ENCODE assay signal across 27 cellular contexts in genomic region chr3:69452295-69452694, GRCh38.
"Had no signal": no experiment of that assay in that cellular context is flagged by ENCODE, and none has a peak within 500 bp of the region (broad histone marks: within the 10 kb centered on the region; RNA-seq: fewer than 3 reads in every experiment).

No MANE protein-coding gene starts in this region.

- H3K36me3 Mint-ChIP-seq: activated naive CD4-positive, alpha-beta T cell treated with anti-CD3 and anti-CD28 coated beads, Interleukin-2, amount 10 ng/mL, durations not matched to agents 7 days and 5 days; activated naive CD4-positive, alpha-beta T cell treated with anti-CD3 and anti-CD28 coated beads, Interleukin-2, amount 50 U/mL, for 72 hours; activated naive CD8-positive, alpha-beta T cell treated with anti-CD3 and anti-CD28 coated beads, Interleukin-2, amount 10 ng/mL, durations not matched to agents 7 days and 5 days had no signal

- H3K27ac ChIP-seq: ascending aorta, colonic mucosa, gastroesophageal sphincter, WERI-Rb-1 had no signal

- H3K9me3 ChIP-seq: ascending aorta, colonic mucosa, gastroesophageal sphincter had no signal

- H3K36me3 ChIP-seq: ascending aorta, colonic mucosa, gastroesophageal sphincter, WERI-Rb-1 had no signal

- H3K27me3 ChIP-seq: ascending aorta, colonic mucosa, gastroesophageal sphincter had no signal

- H3K9me3 Mint-ChIP-seq: activated B cell treated with CpG ODN at 0.5 μM for 24 hours; activated CD4-positive, alpha-beta memory T cell treated with anti-CD3 and anti-CD28 coated beads, Interleukin-2, amount 10 ng/mL, durations not matched to agents 7 days and 5 days; activated CD4-positive, alpha-beta T cell treated with anti-CD3 and anti-CD28 coated beads, Interleukin-2, amount 10 ng/mL, durations not matched to agents 7 days and 5 days; activated naive CD4-positive, alpha-beta T cell treated with anti-CD3 and anti-CD28 coated beads, Interleukin-2, amount 10 ng/mL, durations not matched to agents 7 days and 5 days; activated naive CD4-positive, alpha-beta T cell treated with anti-CD3 and anti-CD28 coated beads, Interleukin-2, amount 50 U/mL, for 72 hours; activated T-cell treated with anti-CD3 and anti-CD28 coated beads, Interleukin-2, amount 50 U/mL, for 24 hours; activated T-cell treated with anti-CD3 and anti-CD28 coated beads, Interleukin-2, amount 50 U/mL, for 72 hours; T-helper 2 cell treated with Interferon-gamma antibody and Interleukin-4, amounts not matched to agents 5 μg/mL and 100 μg/mL, for 36 hours had no signal

- H3K27me3 Mint-ChIP-seq: activated B cell treated with CpG ODN at 0.5 μM for 24 hours; activated CD4-positive, alpha-beta T cell treated with anti-CD3 and anti-CD28 coated beads for 36 hours; activated CD4-positive, alpha-beta T cell treated with anti-CD3 and anti-CD28 coated beads, Interleukin-2, amount 10 ng/mL, durations not matched to agents 7 days and 5 days; activated naive CD4-positive, alpha-beta T cell treated with anti-CD3 and anti-CD28 coated beads, Interleukin-2, amount 10 ng/mL, durations not matched to agents 7 days and 5 days; activated naive CD8-positive, alpha-beta T cell treated with anti-CD3 and anti-CD28 coated beads, Interleukin-2, amount 10 ng/mL, durations not matched to agents 7 days and 5 days had no signal

- H3K4me1 ChIP-seq: ascending aorta, colonic mucosa, gastroesophageal sphincter had no signal

- ATAC-seq: activated CD4-positive, alpha-beta T cell treated with anti-CD3 and anti-CD28 coated beads for 36 hours; activated naive CD4-positive, alpha-beta T cell treated with anti-CD3 and anti-CD28 coated beads, Interleukin-2, amount 50 U/mL, for 72 hours; activated T-cell treated with anti-CD3 and anti-CD28 coated beads, Interleukin-2, amount 50 U/mL, for 72 hours; esophagus mucosa; gastroesophageal sphincter; T-helper 17 cell had no signal

- H3K27ac Mint-ChIP-seq: activated B cell treated with CpG ODN at 0.5 μM for 24 hours; activated CD4-positive, alpha-beta memory T cell treated with anti-CD3 and anti-CD28 coated beads, Interleukin-2, amount 10 ng/mL, durations not matched to agents 7 days and 5 days; activated CD4-positive, alpha-beta T cell treated with anti-CD3 and anti-CD28 coated beads for 36 hours; activated CD4-positive, alpha-beta T cell treated with anti-CD3 and anti-CD28 coated beads, Interleukin-2, amount 10 ng/mL, durations not matched to agents 7 days and 5 days; activated naive CD4-positive, alpha-beta T cell treated with anti-CD3 and anti-CD28 coated beads, Interleukin-2, amount 10 ng/mL, durations not matched to agents 7 days and 5 days; activated naive CD4-positive, alpha-beta T cell treated with anti-CD3 and anti-CD28 coated beads, Interleukin-2, amount 50 U/mL, for 72 hours; activated naive CD8-positive, alpha-beta T cell treated with anti-CD3 and anti-CD28 coated beads, Interleukin-2, amount 10 ng/mL, durations not matched to agents 7 days and 5 days; activated T-cell treated with anti-CD3 and anti-CD28 coated beads, Interleukin-2, amount 50 U/mL, for 24 hours; activated T-cell treated with anti-CD3 and anti-CD28 coated beads, Interleukin-2, amount 50 U/mL, for 72 hours; T-helper 17 cell; T-helper 2 cell treated with Interferon-gamma antibody and Interleukin-4, amounts not matched to agents 5 μg/mL and 100 μg/mL, for 36 hours had no signal

- H3K4me3 ChIP-seq: ascending aorta, colonic mucosa, gastroesophageal sphincter had no signal

- DNase-seq: activated B cell treated with CpG ODN at 0.5 μM for 24 hours; activated CD4-positive, alpha-beta memory T cell treated with anti-CD3 and anti-CD28 coated beads, Interleukin-2, amount 10 ng/mL, durations not matched to agents 7 days and 5 days; activated CD4-positive, alpha-beta T cell treated with anti-CD3 and anti-CD28 coated beads for 36 hours; activated CD4-positive, alpha-beta T cell treated with anti-CD3 and anti-CD28 coated beads, Interleukin-2, amount 10 ng/mL, durations not matched to agents 7 days and 5 days; activated CD4-positive, alpha-beta T cell treated with anti-CD3 and anti-CD28 coated beads, Interleukin-2, amount 50 U/mL, for 4 hours; activated CD4-positive, CD25-positive, alpha-beta regulatory T cell treated with anti-CD3 and anti-CD28 coated beads, Interleukin-2, amount 50 U/mL, for 72 hours; activated CD8-positive, alpha-beta memory T cell treated with anti-CD3 and anti-CD28 coated beads, Interleukin-2, amount 50 U/mL, for 48 hours; activated gamma-delta T cell; activated naive CD4-positive, alpha-beta T cell; activated naive CD4-positive, alpha-beta T cell treated with anti-CD3 and anti-CD28 coated beads, Interleukin-2, amount 10 ng/mL, durations not matched to agents 7 days and 5 days; activated naive CD8-positive, alpha-beta T cell treated with anti-CD3 and anti-CD28 coated beads, Interleukin-2, amount 10 ng/mL, durations not matched to agents 7 days and 5 days; activated T-cell treated with anti-CD3 and anti-CD28 coated beads for 4 hours; activated T-cell treated with anti-CD3 and anti-CD28 coated beads, Interleukin-2, amount 50 U/mL, for 24 hours; activated T-cell treated with anti-CD3 and anti-CD28 coated beads, Interleukin-2, amount 50 U/mL, for 72 hours; central memory CD4-positive, alpha-beta T cell; cerebellar nuclear complex; colonic mucosa; effector CD8-positive, alpha-beta T cell; T-helper 1 cell; T-helper 17 cell; T1000; WERI-Rb-1 had no signal

- H3K4me3 Mint-ChIP-seq: activated B cell treated with CpG ODN at 0.5 μM for 24 hours; activated CD4-positive, alpha-beta memory T cell treated with anti-CD3 and anti-CD28 coated beads, Interleukin-2, amount 10 ng/mL, durations not matched to agents 7 days and 5 days; activated CD4-positive, alpha-beta T cell treated with anti-CD3 and anti-CD28 coated beads for 36 hours; activated CD4-positive, alpha-beta T cell treated with anti-CD3 and anti-CD28 coated beads, Interleukin-2, amount 10 ng/mL, durations not matched to agents 7 days and 5 days; activated naive CD4-positive, alpha-beta T cell treated with anti-CD3 and anti-CD28 coated beads, Interleukin-2, amount 10 ng/mL, durations not matched to agents 7 days and 5 days; activated naive CD8-positive, alpha-beta T cell treated with anti-CD3 and anti-CD28 coated beads, Interleukin-2, amount 10 ng/mL, durations not matched to agents 7 days and 5 days; activated T-cell treated with anti-CD3 and anti-CD28 coated beads, Interleukin-2, amount 50 U/mL, for 24 hours; activated T-cell treated with anti-CD3 and anti-CD28 coated beads, Interleukin-2, amount 50 U/mL, for 72 hours; T-helper 17 cell; T-helper 2 cell treated with Interferon-gamma antibody and Interleukin-4, amounts not matched to agents 5 μg/mL and 100 μg/mL, for 36 hours had no signal

- H3K4me1 Mint-ChIP-seq: activated B cell treated with CpG ODN at 0.5 μM for 24 hours; activated CD4-positive, alpha-beta memory T cell treated with anti-CD3 and anti-CD28 coated beads, Interleukin-2, amount 10 ng/mL, durations not matched to agents 7 days and 5 days; activated CD4-positive, alpha-beta T cell treated with anti-CD3 and anti-CD28 coated beads for 36 hours; activated CD4-positive, alpha-beta T cell treated with anti-CD3 and anti-CD28 coated beads, Interleukin-2, amount 10 ng/mL, durations not matched to agents 7 days and 5 days; activated naive CD4-positive, alpha-beta T cell treated with anti-CD3 and anti-CD28 coated beads, Interleukin-2, amount 10 ng/mL, durations not matched to agents 7 days and 5 days; activated naive CD8-positive, alpha-beta T cell treated with anti-CD3 and anti-CD28 coated beads, Interleukin-2, amount 10 ng/mL, durations not matched to agents 7 days and 5 days had no signal
